In genomic region chr13:110233181-110233641, GRCh38 we compare ENCODE assay signal across 12 cellular contexts.
A peak's percentile ranks its signal among the peaks of the same experiment; 100 is the strongest.
DNase-seq lines count a peak whose midpoint lies in the region; ATAC-seq and TF ChIP-seq lines count a peak whose summit lies in the region.
"Had no signal": no experiment of that assay in that cellular context is flagged by ENCODE, and none has a peak within 500 bp of the region (broad histone marks: within the 10 kb centered on the region; RNA-seq: fewer than 3 reads in every experiment).

No MANE protein-coding gene starts in this region.

- peak; percentile 72 for DNase-seq in Right ventricle myocardium inferior (ENCODE audit: missing footprints)
- DNase-seq in cardiac septum (ENCODE audit: low spot score): no peak
- peak; percentile 96 for DNase-seq in fibroblast of peridontal ligament (ENCODE audit: extremely low read depth)
- DNase-seq in omental fat pad (ENCODE audit: low spot score): no peak
- DNase-seq in aorta: peak; percentile 74 to 75
- no peak for DNase-seq in activated CD4-positive, alpha-beta memory T cell treated with anti-CD3 and anti-CD28 coated beads, Interleukin-2, amount 10 ng/mL, durations not matched to agents 7 days and 5 days
- DNase-seq in NOMO-1 (lab: John Stamatoyannopoulos, UW; ENCODE audit: unreplicated experiment in 2 of 2): no peak
- DNase-seq: MM.1S, nucleus accumbens had no signal

- no peaks in the 10 kb centered on the region for H3K27me3 ChIP-seq in aorta (ENCODE audit: control insufficient read depth in 1 of 2, insufficient read depth in 2 of 2, low read length in 1 of 2)

- no peak overlapping the region for H3K27ac Mint-ChIP-seq in activated CD4-positive, alpha-beta memory T cell treated with anti-CD3 and anti-CD28 coated beads, Interleukin-2, amount 10 ng/mL, durations not matched to agents 7 days and 5 days
- H3K27ac Mint-ChIP-seq: activated naive CD4-positive, alpha-beta T cell treated with anti-CD3 and anti-CD28 coated beads, Interleukin-2, amount 50 U/mL, for 24 hours had no signal

- no peaks in the 10 kb centered on the region for H3K4me1 Mint-ChIP-seq in activated CD4-positive, alpha-beta memory T cell treated with anti-CD3 and anti-CD28 coated beads, Interleukin-2, amount 10 ng/mL, durations not matched to agents 7 days and 5 days
- H3K4me1 Mint-ChIP-seq: activated naive CD4-positive, alpha-beta T cell treated with anti-CD3 and anti-CD28 coated beads, Interleukin-2, amount 50 U/mL, for 24 hours had no signal

- intact Hi-C loops in Right ventricle myocardium inferior (cut with DNase I) (loop anchor here (10.0 kb wide), 1 partner anchor 482 kb away; the partner anchor contains the start of gene ING1), cardiac septum (cut with DNase I) (loop anchor here (5.0 kb wide), 1 partner anchor 74 kb away; the partner anchor contains the start of genes COL4A1 and COL4A2), aorta (cut with DNase I) (loop anchor here in 1 of 2 donors (5.0 kb wide), 1 partner anchor 69 kb away; no protein-coding TSS in a partner anchor)

- no peaks in the 10 kb centered on the region for H3K36me3 Mint-ChIP-seq in activated CD4-positive, alpha-beta memory T cell treated with anti-CD3 and anti-CD28 coated beads, Interleukin-2, amount 10 ng/mL, durations not matched to agents 7 days and 5 days (ENCODE audit: low read depth)
- H3K36me3 Mint-ChIP-seq: activated naive CD4-positive, alpha-beta T cell treated with anti-CD3 and anti-CD28 coated beads, Interleukin-2, amount 50 U/mL, for 24 hours had no signal

- TF ChIP-seq CTCF in omental fat pad (IDR thresholded peaks at IDR 0.05): no peak

- POLR2A ChIA-PET in activated CD4-positive, alpha-beta memory T cell treated with anti-CD3 and anti-CD28 coated beads, Interleukin-2, amount 10 ng/mL, durations not matched to agents 7 days and 5 days (lab: Charles Lee): no interaction called here

- peaks cover 4 to 5% of the 10 kb centered on the region in 2 donors for H3K4me1 ChIP-seq in aorta (ENCODE audit: control insufficient read depth in 1 of 2, insufficient read depth in 2 of 2, low read length in 2 of 2)

- no peak overlapping the region for H3K4me3 Mint-ChIP-seq in activated CD4-positive, alpha-beta memory T cell treated with anti-CD3 and anti-CD28 coated beads, Interleukin-2, amount 10 ng/mL, durations not matched to agents 7 days and 5 days
- H3K4me3 Mint-ChIP-seq: activated naive CD4-positive, alpha-beta T cell treated with anti-CD3 and anti-CD28 coated beads, Interleukin-2, amount 50 U/mL, for 24 hours had no signal

- H3K27ac ChIP-seq in aorta (ENCODE audit: low read depth in 1 of 2, low read length in 2 of 2): peak overlapping the region in 1 of 2 donors; percentile 61
- H3K27ac ChIP-seq: A549 had no signal

- no peak overlapping the region for H3K4me3 ChIP-seq in aorta (ENCODE audit: low read length in 2 of 2)
- H3K4me3 ChIP-seq: A549 had no signal

- CTCF ChIA-PET in activated CD4-positive, alpha-beta memory T cell treated with anti-CD3 and anti-CD28 coated beads, Interleukin-2, amount 10 ng/mL, durations not matched to agents 7 days and 5 days (lab: Charles Lee): no interaction called here

- H3K27me3 Mint-ChIP-seq in activated CD4-positive, alpha-beta memory T cell treated with anti-CD3 and anti-CD28 coated beads, Interleukin-2, amount 10 ng/mL, durations not matched to agents 7 days and 5 days: peaks cover 8% of the 10 kb centered on the region

- no peaks in the 10 kb centered on the region for H3K9me3 Mint-ChIP-seq in activated CD4-positive, alpha-beta memory T cell treated with anti-CD3 and anti-CD28 coated beads, Interleukin-2, amount 10 ng/mL, durations not matched to agents 7 days and 5 days
- H3K9me3 Mint-ChIP-seq: activated naive CD4-positive, alpha-beta T cell treated with anti-CD3 and anti-CD28 coated beads, Interleukin-2, amount 50 U/mL, for 24 hours had no signal

- WGBS in aorta, 2 donors: 4 to 13% methylated on average over 14 of the region's 14 CpGs

- no peaks in the 10 kb centered on the region for H3K36me3 ChIP-seq in aorta (ENCODE audit: control insufficient read depth in 1 of 2, insufficient read depth in 2 of 2, low read length in 1 of 2)

- ATAC-seq in Right ventricle myocardium inferior: peak; percentile 68
- peak; percentile 21 for ATAC-seq in omental fat pad (ENCODE audit: low FRiP score)
- peak; percentile 72 for ATAC-seq in aorta (ENCODE audit: low FRiP score)
- no peak for ATAC-seq in GM21447 (IDR thresholded peaks at IDR 0.05; ENCODE audit: unreplicated experiment)
- ATAC-seq: A549 had no signal

- no peaks in the 10 kb centered on the region for H3K9me3 ChIP-seq in aorta (ENCODE audit: control insufficient read depth, low read length)
- H3K9me3 ChIP-seq: A549 had no signal

Comparison
In these comparisons a context has a peak if more than half of its experiments do, and no peak if none do; other contexts are left out.
1. DNase-seq: peak in Right ventricle myocardium inferior (single experiment), fibroblast of peridontal ligament (single experiment) and aorta (2 of 2); none in cardiac septum (single experiment), omental fat pad (single experiment), activated CD4-positive, alpha-beta memory T cell treated with anti-CD3 and anti-CD28 coated beads, Interleukin-2, amount 10 ng/mL, durations not matched to agents 7 days and 5 days (single experiment) and NOMO-1 (0 of 2).